In the genomic region with DNA sequence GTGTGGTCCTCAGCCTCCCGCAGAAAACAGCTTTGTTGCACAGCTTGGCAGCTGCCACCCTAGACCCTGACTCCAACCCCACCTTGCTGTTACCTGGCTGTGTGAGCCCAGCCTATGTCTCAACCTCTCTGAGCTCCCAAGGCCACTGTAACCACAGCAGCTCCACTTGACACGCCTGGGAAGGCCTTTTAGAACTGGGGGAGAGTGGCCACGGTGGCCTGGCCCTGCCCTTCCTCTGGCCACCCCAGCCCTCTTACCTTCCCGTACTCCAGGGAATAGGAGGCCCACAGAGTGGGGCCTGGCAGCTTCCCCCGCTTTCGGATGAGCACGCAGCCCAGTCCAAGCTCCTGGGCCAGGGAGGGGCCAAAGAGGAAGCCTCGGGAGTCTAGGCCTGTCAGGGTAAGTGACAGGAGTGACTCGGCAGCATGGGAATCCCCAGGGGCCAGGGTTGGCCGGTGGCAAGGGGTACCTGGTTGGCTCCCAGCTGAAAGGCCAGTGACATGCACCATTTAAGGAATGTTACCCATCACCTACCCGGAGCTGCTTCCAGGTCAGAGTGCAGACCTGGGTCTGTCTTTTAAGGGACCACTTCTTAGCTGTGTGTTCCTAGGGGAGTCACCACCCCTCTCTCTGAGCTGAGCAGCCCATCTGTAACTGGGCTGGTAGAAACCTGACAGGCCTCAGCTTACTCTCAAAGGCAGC, we compare ENCODE assay signal across 8 cellular contexts. TPM values are rescaled to one million over a fixed set of nuclear protein-coding genes. Genes with fewer than 3 reads are reported as not detected.
A peak's percentile ranks its signal among the peaks of the same experiment; 100 is the strongest.
DNase-seq lines count a peak whose midpoint lies in the region; ATAC-seq and TF ChIP-seq lines count a peak whose summit lies in the region.

No MANE protein-coding gene starts in this region.

- H3K79me2 ChIP-seq in SU-DHL-6 (ENCODE audit: insufficient read depth, low read length): peaks cover 12% of the 10 kb centered on the region; the same call in 1 of the 2 replicates

- no peak for TF ChIP-seq EP300 in sigmoid colon (IDR thresholded peaks at IDR 0.05)

- peak overlapping the region; percentile 98 for H3K27ac Mint-ChIP-seq in activated CD4-positive, alpha-beta T cell treated with anti-CD3 and anti-CD28 coated beads, Interleukin-2, amount 10 ng/mL, durations not matched to agents 7 days and 5 days

- H3F3A ChIP-seq in SU-DHL-6 (ENCODE audit: insufficient read depth): peaks cover 32% of the 10 kb centered on the region

- no peak for DNase-seq in activated CD4-positive, alpha-beta T cell treated with anti-CD3 and anti-CD28 coated beads, Interleukin-2, amount 10 ng/mL, durations not matched to agents 7 days and 5 days
- no peak for DNase-seq in activated CD4-positive, alpha-beta T cell treated with anti-CD3 and anti-CD28 coated beads for 4 hours
- no peak for DNase-seq in epithelial cell of proximal tubule (ENCODE audit: low read depth)
- no peak for DNase-seq in sigmoid colon
- no peak for DNase-seq in HuH-7 (ENCODE audit: low spot score)
- no peak for DNase-seq in left colon

- H3K9me2 ChIP-seq in SU-DHL-6 (replicated peaks; ENCODE audit: insufficient read depth, low read length): no peaks in the 10 kb centered on the region

- H3K36me3 ChIP-seq in SU-DHL-6 (ENCODE audit: low read length): no peaks in the 10 kb centered on the region
- H3K36me3 ChIP-seq in sigmoid colon: peaks cover 0 to 21% (median 5%) of the 10 kb centered on the region in 4 donors

- no peaks in the 10 kb centered on the region for H3K27me3 ChIP-seq in SU-DHL-6 (ENCODE audit: low read length)
- H3K27me3 ChIP-seq in sigmoid colon: no peaks in the 10 kb centered on the region

- peak overlapping the region; percentile 92 for H3K9ac ChIP-seq in SU-DHL-6 (ENCODE audit: low read length)

- H3K27me3 Mint-ChIP-seq in activated CD4-positive, alpha-beta T cell treated with anti-CD3 and anti-CD28 coated beads, Interleukin-2, amount 10 ng/mL, durations not matched to agents 7 days and 5 days: no peaks in the 10 kb centered on the region

- intact Hi-C loops in sigmoid colon (cut with DNase I): loop anchor here (5.0 kb wide), 1 partner anchor 132 kb away; no protein-coding TSS in a partner anchor
- intact Hi-C loops in left colon (cut with DNase I, micrococcal nuclease): no loop called here

- H2AFZ ChIP-seq in SU-DHL-6 (ENCODE audit: low read depth, low read length, severe bottlenecking): no peak overlapping the region

- H3K9me3 ChIP-seq in SU-DHL-6 (ENCODE audit: insufficient read depth, low read length): peaks cover 5% of the 10 kb centered on the region; the same call in 1 of the 2 replicates
- H3K9me3 ChIP-seq in sigmoid colon: no peaks in the 10 kb centered on the region

- POLR2A ChIA-PET in activated CD4-positive, alpha-beta T cell treated with anti-CD3 and anti-CD28 coated beads, Interleukin-2, amount 10 ng/mL, durations not matched to agents 7 days and 5 days (lab: Charles Lee): interaction anchor here (1.5 kb wide), 1 partner anchor 107 kb away, joined by 4 read pairs; no protein-coding TSS in a partner anchor

- peak overlapping the region; percentile 89 for H3K4me2 ChIP-seq in SU-DHL-6 (ENCODE audit: low read depth, low read length, poor library complexity, severe bottlenecking)

- no peak for TF ChIP-seq POLR2A in sigmoid colon (IDR thresholded peaks at IDR 0.05)

- 23 to 42% methylated on average over 11 of the region's 11 CpGs for WGBS in sigmoid colon, 2 donors

- peaks cover 19% of the 10 kb centered on the region for H3K36me3 Mint-ChIP-seq in activated CD4-positive, alpha-beta T cell treated with anti-CD3 and anti-CD28 coated beads, Interleukin-2, amount 10 ng/mL, durations not matched to agents 7 days and 5 days (ENCODE audit: low read depth)

- ATAC-seq in HG03175 (IDR thresholded peaks at IDR 0.05; ENCODE audit: unreplicated experiment) (no peak), left colon (no peak)

- H3K4me3 ChIP-seq in SU-DHL-6 (ENCODE audit: insufficient read depth, low read length, poor library complexity, severe bottlenecking) (peak overlapping the region; percentile 75), epithelial cell of proximal tubule (ENCODE audit: low read depth, low read length) (peak overlapping the region; percentile 67), sigmoid colon (peak overlapping the region; percentile 63 to 88 (median 76))

- H4K20me1 ChIP-seq in SU-DHL-6 (ENCODE audit: low read depth, low read length): no peaks in the 10 kb centered on the region

- peaks cover 28% of the 10 kb centered on the region for H3K4me1 Mint-ChIP-seq in activated CD4-positive, alpha-beta T cell treated with anti-CD3 and anti-CD28 coated beads, Interleukin-2, amount 10 ng/mL, durations not matched to agents 7 days and 5 days

- peaks cover 0 to 36% (median 28%) of the 10 kb centered on the region in 4 donors for H3K4me1 ChIP-seq in sigmoid colon

- no peak for TF ChIP-seq CTCF in SU-DHL-6 (IDR thresholded peaks at IDR 0.05; ENCODE audit: insufficient read depth, low read length, poor library complexity, severe bottlenecking)
- no peak for TF ChIP-seq CTCF in epithelial cell of proximal tubule (conservative IDR thresholded peaks at IDR 0.05; ENCODE audit: low read depth, low read length)
- TF ChIP-seq CTCF in sigmoid colon (IDR thresholded peaks at IDR 0.05): no peak

- H3K27ac ChIP-seq in SU-DHL-6 (ENCODE audit: low read depth, low read length) (peak overlapping the region; percentile 82), sigmoid colon (peak overlapping the region; percentile 91 to 96 (median 96))

- H3K9me3 Mint-ChIP-seq in activated CD4-positive, alpha-beta T cell treated with anti-CD3 and anti-CD28 coated beads, Interleukin-2, amount 10 ng/mL, durations not matched to agents 7 days and 5 days: no peaks in the 10 kb centered on the region

- CTCF ChIA-PET in activated CD4-positive, alpha-beta T cell treated with anti-CD3 and anti-CD28 coated beads, Interleukin-2, amount 10 ng/mL, durations not matched to agents 7 days and 5 days (lab: Charles Lee): interaction anchor here (0.6 to 2.3 kb wide), 9 partner anchors 8 to 357 kb away, joined by 3 to 9 read pairs (median 3); no protein-coding TSS in a partner anchor

- H3K4me3 Mint-ChIP-seq in activated CD4-positive, alpha-beta T cell treated with anti-CD3 and anti-CD28 coated beads, Interleukin-2, amount 10 ng/mL, durations not matched to agents 7 days and 5 days: peak overlapping the region; percentile 85

RNA-seq across cellular contexts. Expression of a gene that starts 1.4 kb away (rescaled TPM):
- total RNA-seq in activated CD4-positive, alpha-beta T cell treated with anti-CD3 and anti-CD28 coated beads, Interleukin-2, amount 10 ng/mL, durations not matched to agents 7 days and 5 days: 100 to 1,000 TPM in 1 of 2 experiments, 10 to 100 TPM in 1; 86.2 to 112 TPM
- total RNA-seq in epithelial cell of proximal tubule (242 and 300 TPM in 2 replicates), sigmoid colon (10 to 100 TPM; 56.6 to 78.3 (median 62.5) TPM), left colon (100 to 1,000 TPM; 112 to 199 TPM)
- polyA plus RNA-seq in sigmoid colon: 100 to 1,000 TPM; 245 to 329 (median 294) TPM

RNA-seq across cellular contexts. Expression of a gene that starts 6.7 kb away (rescaled TPM):
- total RNA-seq in activated CD4-positive, alpha-beta T cell treated with anti-CD3 and anti-CD28 coated beads, Interleukin-2, amount 10 ng/mL, durations not matched to agents 7 days and 5 days: 100 to 1,000 TPM; 113 to 119 TPM
- total RNA-seq in epithelial cell of proximal tubule: 76.2 and 88.5 TPM in 2 replicates
- 1 to 10 TPM in 1 of 4 donors, under 1 TPM in 2, not detected in 1; 0.71 to 3.0 (median 0.81) TPM for total RNA-seq in sigmoid colon
- 10 to 100 TPM in 1 of 3 donors, 1 to 10 TPM in 2; 3.6 to 17.4 (median 6.9) TPM for polyA plus RNA-seq in sigmoid colon
- total RNA-seq in left colon: 10 to 100 TPM in 1 of 2 donors, 1 to 10 TPM in 1; 6.8 to 14.8 TPM

RNA-seq across cellular contexts. Expression of a gene that starts 25.3 kb away (rescaled TPM):
- 100 to 1,000 TPM; 239 to 303 TPM for total RNA-seq in activated CD4-positive, alpha-beta T cell treated with anti-CD3 and anti-CD28 coated beads, Interleukin-2, amount 10 ng/mL, durations not matched to agents 7 days and 5 days
- total RNA-seq in epithelial cell of proximal tubule (245 and 246 TPM in 2 replicates), sigmoid colon (100 to 1,000 TPM in 3 of 4 donors, 10 to 100 TPM in 1; 97.4 to 242 (median 158) TPM), left colon (100 to 1,000 TPM; 118 to 146 TPM)
- 100 to 1,000 TPM in 1 of 3 donors, 10 to 100 TPM in 2; 18.0 to 169 (median 29.4) TPM for polyA plus RNA-seq in sigmoid colon

RNA-seq across cellular contexts. Expression of a gene that starts 46.4 kb away (rescaled TPM):
- 10 to 100 TPM; 29.4 to 35.7 TPM for total RNA-seq in activated CD4-positive, alpha-beta T cell treated with anti-CD3 and anti-CD28 coated beads, Interleukin-2, amount 10 ng/mL, durations not matched to agents 7 days and 5 days
- total RNA-seq in epithelial cell of proximal tubule (9.2 and 18.3 TPM in 2 replicates), sigmoid colon (10 to 100 TPM in 3 of 4 donors, 1 to 10 TPM in 1; 6.7 to 50.4 (median 11.4) TPM), left colon (10 to 100 TPM; 39.1 to 43.5 TPM)
- polyA plus RNA-seq in sigmoid colon: 10 to 100 TPM in 1 of 3 donors, 1 to 10 TPM in 2; 6.2 to 32.4 (median 9.0) TPM

RNA-seq across cellular contexts. Expression of a gene that starts 46.6 kb away (rescaled TPM):
- total RNA-seq in activated CD4-positive, alpha-beta T cell treated with anti-CD3 and anti-CD28 coated beads, Interleukin-2, amount 10 ng/mL, durations not matched to agents 7 days and 5 days: 10 to 100 TPM; 47.7 to 55.7 TPM
- total RNA-seq in epithelial cell of proximal tubule: 48.3 and 58.2 TPM in 2 replicates
- 10 to 100 TPM; 30.7 to 42.1 (median 39.3) TPM for total RNA-seq in sigmoid colon
- polyA plus RNA-seq in sigmoid colon: 10 to 100 TPM; 42.1 to 56.5 (median 46.0) TPM
- 10 to 100 TPM; 37.0 to 44.4 TPM for total RNA-seq in left colon
